ENCODE assay signal across 8 cellular contexts in genomic region chr14:87992720-87993484, GRCh38. TPM values are rescaled to one million over a fixed set of nuclear protein-coding genes. Genes with fewer than 3 reads are reported as not detected.
A peak's percentile ranks its signal among the peaks of the same experiment; 100 is the strongest.
DNase-seq lines count a peak whose midpoint lies in the region; ATAC-seq and TF ChIP-seq lines count a peak whose summit lies in the region.

GALC (minus strand) TSS chr14:87993182; CDS start chr14:87993164, 18 bp downstream.

- H3K4me3 ChIP-seq in Caco-2 (ENCODE audit: low read depth, low read length) (peak within 1 kb of the TSS; percentile 75), fibroblast of mammary gland (ENCODE audit: control insufficient read depth, low read depth, low read length) (peak within 1 kb of the TSS; percentile 75)

- H3K27ac ChIP-seq in RWPE1 = no peak within 1 kb of the TSS

- CTCF ChIA-PET in Caco-2 (lab: Charles Lee) = interaction anchor here (0.6 to 1.6 kb wide), 5 partner anchors 40 to 1020 kb away, joined by 3 to 7 read pairs (median 6); no protein-coding TSS in a partner anchor
- CTCF ChIA-PET in RWPE1 (lab: Yijun Ruan, JAX) = interaction anchor here (0.6 to 0.8 kb wide), 2 partner anchors 22 to 847 kb away, joined by 4 to 6 read pairs; no protein-coding TSS in a partner anchor

- peak; percentile 84 for ATAC-seq in GM21367 (IDR thresholded peaks at IDR 0.05; ENCODE audit: unreplicated experiment)
- ATAC-seq in natural killer cell = peak; percentile 78 to 88 (median 85)

- H3K36me3 ChIP-seq in Caco-2 (ENCODE audit: control insufficient read depth, insufficient read depth, low read length) = no peaks in the 10 kb centered on the region

- H3K27me3 ChIP-seq in Caco-2 (replicated peaks; ENCODE audit: control insufficient read depth, insufficient read depth, low read length) = no peaks in the 10 kb centered on the region

- DNase-seq in Caco-2 (peak; percentile 93), HuH-7 (ENCODE audit: low spot score) (peak; percentile 61), RWPE1 (ENCODE audit: low spot score) (peak; percentile 66), fibroblast of mammary gland (ENCODE audit: low read depth) (peak; percentile 87), natural killer cell (peak; percentile 97)
- DNase-seq in activated effector memory CD4-positive, alpha-beta T cell treated with Interleukin-2 at 50 U/mL for 16 hours = peak; percentile 93
- peak; percentile 87 to 93 (median 92) for DNase-seq in stimulated activated naive CD4-positive, alpha-beta T cell (lab: John Stamatoyannopoulos, UW)

- H3K27ac Mint-ChIP-seq in Caco-2 (ENCODE audit: unreplicated experiment) (peak within 1 kb of the TSS; percentile 90), natural killer cell (peak within 1 kb of the TSS; percentile 93 to 97)

- H3K36me3 Mint-ChIP-seq in Caco-2 (ENCODE audit: insufficient read depth, unreplicated experiment) = no peaks in the 10 kb centered on the region
- H3K36me3 Mint-ChIP-seq in natural killer cell = no peaks in the 10 kb centered on the region

- H3K4me1 ChIP-seq in Caco-2 = peaks cover 17% of the 10 kb centered on the region

- intact Hi-C loops in Caco-2 (cut with micrococcal nuclease; ENCODE audit: unreplicated experiment) = loop anchor here (1.0 kb wide), 1 partner anchor 31 kb away; no protein-coding TSS in a partner anchor
- intact Hi-C loops in natural killer cell (cut with micrococcal nuclease) = loop anchor here (1.0 to 10.0 kb wide), 3 partner anchors 13 to 1962 kb away; partner anchors contain the start of genes EFCAB11 and TDP1

- H3K27me3 Mint-ChIP-seq in Caco-2 (ENCODE audit: insufficient read depth, unreplicated experiment) (no peaks in the 10 kb centered on the region), natural killer cell (ENCODE audit: low read depth in 2 of 2) (no peaks in the 10 kb centered on the region)

- H3K9me3 Mint-ChIP-seq in Caco-2 (ENCODE audit: unreplicated experiment) (no peaks in the 10 kb centered on the region), natural killer cell (no peaks in the 10 kb centered on the region)

- BruUV-seq in Caco-2 (replicated peaks; lab: Mats Ljungman, UMichigan) = no TSS peak

- TF ChIP-seq CTCF in Caco-2 (IDR thresholded peaks at IDR 0.05; ENCODE audit: insufficient read depth in 1 of 2, low read depth in 1 of 2, low read length in 1 of 2, severe bottlenecking in 1 of 2, unreplicated experiment in 1 of 2) (no peak), RWPE1 (conservative IDR thresholded peaks at IDR 0.05; ENCODE audit: low read depth) (no peak), fibroblast of mammary gland (conservative IDR thresholded peaks at IDR 0.05; ENCODE audit: control insufficient read depth, insufficient read depth, low read depth, low read length) (no peak), natural killer cell (IDR thresholded peaks at IDR 0.05) (no peak)

- POLR2A ChIA-PET in Caco-2 (lab: Charles Lee) (interaction anchor here (0.8 kb wide), 1 partner anchor 277 kb away, joined by 4 read pairs; no protein-coding TSS in a partner anchor), RWPE1 (lab: Yijun Ruan, JAX; ENCODE audit: low non-redundant PET) (no interaction called here)

- H3K4me3 Mint-ChIP-seq in Caco-2 (ENCODE audit: unreplicated experiment) (peak within 1 kb of the TSS; percentile 72), natural killer cell (peak within 1 kb of the TSS; percentile 98)

- no peaks in the 10 kb centered on the region for H3K9me3 ChIP-seq in Caco-2

- H3K4me1 Mint-ChIP-seq in Caco-2 (ENCODE audit: low read depth, unreplicated experiment) (peaks cover 13% of the 10 kb centered on the region), natural killer cell (peaks cover 70 to 77% of the 10 kb centered on the region in 2 donors)

RNA-seq across cellular contexts. Expression of gene GALC, which starts in this region (rescaled TPM):
- total RNA-seq in Caco-2 (2022) = 16.3 and 19.9 TPM in 2 replicates
- 10 to 100 TPM; 50.3 to 78.2 (median 67.2) TPM for total RNA-seq in natural killer cell
